In the genomic region with DNA sequence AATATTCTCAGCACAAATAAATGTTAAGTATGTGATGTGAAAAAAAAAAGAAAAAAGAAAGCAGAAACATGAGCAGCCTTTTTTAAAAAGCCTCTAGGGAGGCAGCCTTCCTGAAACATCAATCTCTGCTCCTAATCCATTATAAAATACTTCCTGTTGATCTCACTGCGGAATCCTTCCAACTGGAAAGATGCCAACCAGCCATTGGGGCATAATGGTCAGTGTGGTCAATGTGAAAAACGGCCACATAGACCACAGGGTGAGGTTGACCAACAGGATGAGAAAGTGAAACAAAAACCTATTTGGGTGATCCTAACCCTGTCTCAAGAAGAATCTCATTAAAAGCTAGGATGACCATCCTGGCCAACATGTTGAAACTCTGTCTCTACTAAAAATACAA, we compare ENCODE assay signal across 11 cellular contexts. TPM values are rescaled to one million over a fixed set of nuclear protein-coding genes. Genes with fewer than 3 reads are reported as not detected.
DNase-seq lines count a peak whose midpoint lies in the region; ATAC-seq and TF ChIP-seq lines count a peak whose summit lies in the region.
"Had no signal": no experiment of that assay in that cellular context is flagged by ENCODE, and none has a peak within 500 bp of the region (broad histone marks: within the 10 kb centered on the region; RNA-seq: fewer than 3 reads in every experiment).

No MANE protein-coding gene starts in this region.

- 60 to 70% methylated on average over 2 of the region's 2 CpGs for WGBS in testis, 2 donors

- H3K27me3 ChIP-seq in testis, result no peaks in the 10 kb centered on the region
- H3K27me3 ChIP-seq: esophagus squamous epithelium had no signal

- H3K27ac ChIP-seq in testis, result no peak overlapping the region

- peaks cover 0 to 7% (median 0%) of the 10 kb centered on the region in 3 donors for H3K27me3 Mint-ChIP-seq in CD14-positive monocyte (ENCODE audit: low read depth in 3 of 3)

- peak overlapping the region in 5 of 7 donors; percentile 20 to 72 (median 37) for H3K27ac Mint-ChIP-seq in CD14-positive monocyte
- H3K27ac Mint-ChIP-seq: activated CD4-positive, alpha-beta T cell treated with anti-CD3 and anti-CD28 coated beads for 36 hours had no signal

- no peaks in the 10 kb centered on the region for H3K9me3 ChIP-seq in testis
- H3K9me3 ChIP-seq: esophagus squamous epithelium had no signal

- intact Hi-C loops in CD14-positive monocyte (cut with micrococcal nuclease), result no loop called here
- intact Hi-C loops in testis (cut with DNase I; ENCODE audit: low total_unique reads), result no loop called here

- H3K4me3 Mint-ChIP-seq in CD14-positive monocyte, result peak overlapping the region; percentile 43 to 67
- H3K4me3 Mint-ChIP-seq: activated CD4-positive, alpha-beta T cell treated with anti-CD3 and anti-CD28 coated beads for 36 hours had no signal

- no peak for TF ChIP-seq POLR2A in testis (IDR thresholded peaks at IDR 0.05)

- H3K36me3 Mint-ChIP-seq in CD14-positive monocyte, result no peaks in the 10 kb centered on the region

- H3K4me1 Mint-ChIP-seq in CD14-positive monocyte, result peaks cover 10% of the 10 kb centered on the region
- H3K4me1 Mint-ChIP-seq: activated CD4-positive, alpha-beta T cell treated with anti-CD3 and anti-CD28 coated beads for 36 hours had no signal

- ATAC-seq in HG02970 (IDR thresholded peaks at IDR 0.05; ENCODE audit: low FRiP score, unreplicated experiment) (peak; percentile 53), HG02884 (IDR thresholded peaks at IDR 0.05; ENCODE audit: unreplicated experiment) (no peak)
- ATAC-seq: activated CD4-positive, alpha-beta T cell treated with anti-CD3 and anti-CD28 coated beads for 36 hours had no signal

- no peaks in the 10 kb centered on the region for H3K36me3 ChIP-seq in testis (ENCODE audit: low read depth, missing control alignments)

- no peak overlapping the region for H3K4me3 ChIP-seq in testis
- H3K4me3 ChIP-seq: esophagus squamous epithelium had no signal

- H3K9me3 Mint-ChIP-seq in CD14-positive monocyte, result peaks cover 0 to 4% (median 0%) of the 10 kb centered on the region in 7 donors

- no peaks in the 10 kb centered on the region for H3K4me1 ChIP-seq in testis

- TF ChIP-seq CTCF in CD14-positive monocyte (IDR thresholded peaks at IDR 0.05) (no peak), testis (IDR thresholded peaks at IDR 0.05) (no peak)

- no peak for DNase-seq in CD14-positive monocyte (ENCODE audit: low spot score)
- DNase-seq in astrocyte of the hippocampus (ENCODE audit: low read depth, low spot score), result peak; percentile 46
- peak; percentile 54 for DNase-seq in medulla oblongata (ENCODE audit: extremely low spot score)
- no peak for DNase-seq in testis
- DNase-seq in NCI-H774 (lab: John Stamatoyannopoulos, UW), result no peak
- no peak for DNase-seq in stimulated activated naive CD4-positive, alpha-beta T cell treated with Interleukin-2 at 50 U/mL for 16 hours (lab: John Stamatoyannopoulos, UW)
- DNase-seq: activated CD4-positive, alpha-beta T cell treated with anti-CD3 and anti-CD28 coated beads for 36 hours; esophagus squamous epithelium; KBM-7 had no signal

RNA-seq across cellular contexts. Expression of gene ABCA8, which starts 26.1 kb away (rescaled TPM):
- polyA plus RNA-seq in CD14-positive monocyte, result not detected
- 100 to 1,000 TPM; 188 to 249 TPM for total RNA-seq in testis
- 45.6 TPM for polyA plus RNA-seq in testis (ENCODE audit: insufficient read depth, low read depth, low replicate concordance)
- total RNA-seq: activated CD4-positive, alpha-beta T cell treated with anti-CD3 and anti-CD28 coated beads for 36 hours had no signal

Comparison
In these comparisons a context has a peak if more than half of its experiments do, and no peak if none do; other contexts are left out.
1. DNase-seq: peak in astrocyte of the hippocampus (single experiment) and medulla oblongata (single experiment); none in CD14-positive monocyte (single experiment), testis (single experiment), NCI-H774 (single experiment) and stimulated activated naive CD4-positive, alpha-beta T cell treated with Interleukin-2 at 50 U/mL for 16 hours (single experiment).
2. RNA of gene ABCA8, which starts 26.1 kb away (polyA plus RNA-seq): 45.6 TPM in testis (single experiment); not detected in CD14-positive monocyte; every median in the first group is over 10 times any median in the second.